14 cellular contexts compared by ENCODE assay signal in the genomic region with DNA sequence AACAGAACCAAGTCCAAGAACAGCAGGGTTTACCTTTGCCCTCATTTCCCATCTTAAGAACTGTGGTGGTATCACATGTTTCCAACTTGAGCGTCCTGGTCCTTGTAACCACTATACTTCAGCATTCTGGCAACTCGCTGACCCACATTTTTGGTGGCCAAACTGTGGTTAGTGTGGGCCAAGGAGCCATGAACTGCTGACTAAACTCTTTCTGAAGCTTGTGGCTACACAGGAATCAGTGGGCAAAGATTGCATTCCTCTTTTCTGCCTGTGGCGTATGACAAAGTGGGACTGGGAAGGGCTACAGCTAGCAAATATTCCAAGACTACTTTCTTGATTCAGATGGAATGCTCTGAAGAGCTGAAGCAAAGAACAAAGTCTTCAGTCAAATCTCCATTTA.
DNase-seq lines count a peak whose midpoint lies in the region; ATAC-seq and TF ChIP-seq lines count a peak whose summit lies in the region.
"Had no signal": no experiment of that assay in that cellular context is flagged by ENCODE, and none has a peak within 500 bp of the region (broad histone marks: within the 10 kb centered on the region; RNA-seq: fewer than 3 reads in every experiment).

No MANE protein-coding gene starts in this region.

- no peak overlapping the region for H3K4me3 ChIP-seq in PC-3 (ENCODE audit: low read length)
- H3K4me3 ChIP-seq in trophoblast cell (ENCODE audit: low read depth, low read length), result no peak overlapping the region
- H3K4me3 ChIP-seq in uterus, result no peak overlapping the region
- no peak overlapping the region for H3K4me3 ChIP-seq in coronary artery
- H3K4me3 ChIP-seq: colonic mucosa, esophagus squamous epithelium, GM23338 had no signal

- H4K20me1 ChIP-seq in PC-3 (ENCODE audit: low read length), result no peaks in the 10 kb centered on the region

- no peak overlapping the region for H4K91ac ChIP-seq in trophoblast cell (ENCODE audit: low read depth, low read length)

- no peaks in the 10 kb centered on the region for H3K9me3 ChIP-seq in PC-3 (ENCODE audit: low read length)
- no peaks in the 10 kb centered on the region for H3K9me3 ChIP-seq in trophoblast cell (ENCODE audit: insufficient read depth, low read depth, low read length)
- H3K9me3 ChIP-seq in uterus, result no peaks in the 10 kb centered on the region
- H3K9me3 ChIP-seq: colonic mucosa, esophagus squamous epithelium, SK-N-SH had no signal

- no peak overlapping the region for H2BK12ac ChIP-seq in trophoblast cell (ENCODE audit: low read length)

- H3K36me3 ChIP-seq in PC-3 (ENCODE audit: low read depth, low read length) (no peaks in the 10 kb centered on the region), trophoblast cell (ENCODE audit: control insufficient read depth in 1 of 2, insufficient read depth in 2 of 2, low read length in 2 of 2) (no peaks in the 10 kb centered on the region), uterus (no peaks in the 10 kb centered on the region)
- H3K36me3 ChIP-seq: colonic mucosa, esophagus squamous epithelium had no signal

- TF ChIP-seq CTCF in PC-3 (conservative IDR thresholded peaks at IDR 0.05; ENCODE audit: low read depth, low read length) (no peak), uterus (IDR thresholded peaks at IDR 0.05) (no peak), coronary artery (IDR thresholded peaks at IDR 0.05) (no peak)

- H2AFZ ChIP-seq in PC-3 (ENCODE audit: low read length) (no peak overlapping the region), trophoblast cell (ENCODE audit: insufficient read depth, low read length, poor library complexity) (no peak overlapping the region)
- H2AFZ ChIP-seq: GM23338 had no signal

- no peak overlapping the region for H3K9ac ChIP-seq in PC-3 (ENCODE audit: low read length)
- no peak overlapping the region for H3K9ac ChIP-seq in trophoblast cell (ENCODE audit: low read length)
- H3K9ac ChIP-seq: SK-N-SH had no signal

- no peaks in the 10 kb centered on the region for H3K4me1 ChIP-seq in PC-3 (ENCODE audit: insufficient read depth, low read length)
- peaks cover 0 to 6% of the 10 kb centered on the region in 2 experiments for H3K4me1 ChIP-seq in trophoblast cell (ENCODE audit: control insufficient read depth in 1 of 2, insufficient read depth in 2 of 2, low read length in 2 of 2)
- H3K4me1 ChIP-seq in uterus, result no peaks in the 10 kb centered on the region
- H3K4me1 ChIP-seq: colonic mucosa, esophagus squamous epithelium had no signal

- no peak overlapping the region for H4K12ac ChIP-seq in trophoblast cell (ENCODE audit: low read depth, low read length)

- H3K4me1 Mint-ChIP-seq in immature natural killer cell, result no peaks in the 10 kb centered on the region
- H3K4me1 Mint-ChIP-seq: CD4-positive, CD25-positive, alpha-beta regulatory T cell had no signal

- CTCF ChIA-PET in PC-3 (lab: Charles Lee), result no interaction called here

- no peak for TF ChIP-seq POLR2A in uterus (IDR thresholded peaks at IDR 0.05)

- H3K27me3 ChIP-seq in PC-3 (ENCODE audit: low read length), result no peaks in the 10 kb centered on the region
- no peaks in the 10 kb centered on the region for H3K27me3 ChIP-seq in trophoblast cell (ENCODE audit: insufficient read depth, low read length)
- H3K27me3 ChIP-seq in uterus, result no peaks in the 10 kb centered on the region
- H3K27me3 ChIP-seq: colonic mucosa, esophagus squamous epithelium had no signal

- peak; percentile 76 for DNase-seq in EH (ENCODE audit: low read depth)
- DNase-seq in PC-3, result peak; percentile 43
- peak; percentile 84 for DNase-seq in fibroblast of gingiva (ENCODE audit: low read depth)
- DNase-seq in trophoblast cell, result peak; percentile 45 to 50
- no peak for DNase-seq in uterus
- no peak for DNase-seq in immature natural killer cell
- no peak for DNase-seq in NCI-H1048 (lab: John Stamatoyannopoulos, UW)
- DNase-seq in coronary artery (ENCODE audit: low spot score), result no peak
- DNase-seq: CD4-positive, CD25-positive, alpha-beta regulatory T cell; colonic mucosa; esophagus squamous epithelium; SK-N-SH had no signal

- no peak overlapping the region for H2BK120ac ChIP-seq in trophoblast cell (ENCODE audit: insufficient read depth, low read length, poor library complexity)

- peaks cover 0 to 3% (median 0%) of the 10 kb centered on the region in 3 donors for H3K27me3 Mint-ChIP-seq in immature natural killer cell (ENCODE audit: low read depth in 3 of 3)
- H3K27me3 Mint-ChIP-seq: CD4-positive, CD25-positive, alpha-beta regulatory T cell had no signal

- H3K4me2 ChIP-seq in PC-3 (ENCODE audit: low read length), result no peak overlapping the region
- no peak overlapping the region for H3K4me2 ChIP-seq in trophoblast cell (ENCODE audit: low read length)
- H3K4me2 ChIP-seq: GM23338, SK-N-SH had no signal

- BruUV-seq in PC-3 (replicated peaks; lab: Mats Ljungman, UMichigan), result no TSS peak

- ATAC-seq in PC-3, result no peak
- ATAC-seq: GM23338 had no signal

- H3K79me1 ChIP-seq in trophoblast cell (ENCODE audit: low read length), result no peaks in the 10 kb centered on the region

- H3K14ac ChIP-seq in trophoblast cell (ENCODE audit: low read length), result no peak overlapping the region

- no peak overlapping the region for H2BK5ac ChIP-seq in trophoblast cell (ENCODE audit: low read depth, low read length, poor library complexity)

- H3K4ac ChIP-seq in trophoblast cell (ENCODE audit: low read depth, low read length), result no peak overlapping the region

- no peak overlapping the region for H3K27ac ChIP-seq in PC-3 (ENCODE audit: low read length)
- no peak overlapping the region for H3K27ac ChIP-seq in trophoblast cell (ENCODE audit: low read depth, low read length)
- H3K27ac ChIP-seq in uterus, result peak overlapping the region in 1 of 2 donors; percentile 72
- H3K27ac ChIP-seq in coronary artery, result no peak overlapping the region
- H3K27ac ChIP-seq: colonic mucosa, esophagus squamous epithelium, HL-60 had no signal

- H2AK5ac ChIP-seq in trophoblast cell (ENCODE audit: low read length), result no peak overlapping the region

- H3K36me3 Mint-ChIP-seq in immature natural killer cell, result no peaks in the 10 kb centered on the region
- H3K36me3 Mint-ChIP-seq: CD4-positive, CD25-positive, alpha-beta regulatory T cell had no signal

- no peak overlapping the region for H3K27ac Mint-ChIP-seq in immature natural killer cell
- H3K27ac Mint-ChIP-seq: CD4-positive, CD25-positive, alpha-beta regulatory T cell; GM23338 had no signal

- no CpG with 5 or more reads among the region's 3 CpGs for WGBS in trophoblast cell (ENCODE audit: extremely low coverage, insufficient coverage, insufficient read length)

- H3K79me2 ChIP-seq in PC-3 (ENCODE audit: low read length) (no peaks in the 10 kb centered on the region), trophoblast cell (ENCODE audit: control insufficient read depth, insufficient read depth, low read length, poor library complexity) (no peaks in the 10 kb centered on the region)

- no peak overlapping the region for H3K23ac ChIP-seq in trophoblast cell (ENCODE audit: low read length)

- no peaks in the 10 kb centered on the region for H3K9me2 ChIP-seq in PC-3 (replicated peaks; ENCODE audit: low read length)
- H3K9me2 ChIP-seq: SK-N-SH had no signal

- POLR2A ChIA-PET in PC-3 (lab: Charles Lee; ENCODE audit: unreplicated experiment), result no interaction called here

- no peak overlapping the region for H4K8ac ChIP-seq in trophoblast cell (ENCODE audit: low read depth, low read length)

- no peak overlapping the region for H3K18ac ChIP-seq in trophoblast cell (ENCODE audit: low read length)

- H3K4me3 Mint-ChIP-seq in immature natural killer cell, result no peak overlapping the region
- H3K4me3 Mint-ChIP-seq: CD4-positive, CD25-positive, alpha-beta regulatory T cell; GM23338 had no signal

- intact Hi-C loops in PC-3 (cut with micrococcal nuclease) (no loop called here), uterus (cut with DNase I; ENCODE audit: low total_unique reads) (no loop called here)

- no peaks in the 10 kb centered on the region for H3F3A ChIP-seq in PC-3 (ENCODE audit: low read length, unreplicated experiment)

- H3K9me3 Mint-ChIP-seq in immature natural killer cell, result no peaks in the 10 kb centered on the region
- H3K9me3 Mint-ChIP-seq: GM23338 had no signal

Comparison
In these comparisons a context has a peak if more than half of its experiments do, and no peak if none do; other contexts are left out.
1. DNase-seq: peak in EH (single experiment), PC-3 (single experiment), fibroblast of gingiva (single experiment) and trophoblast cell (2 of 2); none in uterus (0 of 2), immature natural killer cell (0 of 3), NCI-H1048 (single experiment) and coronary artery (single experiment).